Comparison of ENCODE assay signal across 20 cellular contexts in the genomic region with DNA sequence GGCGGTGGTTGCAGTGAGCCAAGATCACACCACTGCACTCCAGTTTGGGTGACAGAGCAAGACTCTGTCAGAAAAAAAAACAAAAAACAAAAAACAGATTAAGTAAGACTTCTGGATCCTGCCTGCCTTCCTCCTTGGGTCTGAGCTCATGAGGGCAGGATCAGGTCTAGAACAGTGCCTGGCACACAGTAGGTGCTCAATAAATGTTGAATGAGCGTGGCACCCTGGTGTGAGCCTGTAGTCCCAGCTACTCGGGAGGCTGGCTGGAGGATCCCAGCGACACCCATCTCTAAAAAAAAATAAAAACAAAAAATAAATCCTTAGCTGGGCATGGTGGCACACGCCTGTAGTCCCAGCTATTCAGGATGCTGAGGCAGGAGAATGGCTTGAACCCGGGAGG. TPM values are rescaled to one million over a fixed set of nuclear protein-coding genes. Genes with fewer than 3 reads are reported as not detected.
DNase-seq lines count a peak whose midpoint lies in the region; ATAC-seq, FAIRE-seq and TF ChIP-seq lines count a peak whose summit lies in the region.
"Had no signal": no experiment of that assay in that cellular context is flagged by ENCODE, and none has a peak within 500 bp of the region (broad histone marks: within the 10 kb centered on the region; RNA-seq: fewer than 3 reads in every experiment).

No MANE protein-coding gene starts in this region.

- H3K4me1 Mint-ChIP-seq in activated CD4-positive, alpha-beta T cell treated with anti-CD3 and anti-CD28 coated beads, Interleukin-2, amount 10 ng/mL, durations not matched to agents 7 days and 5 days, result peaks cover 77% of the 10 kb centered on the region
- peaks cover 81% of the 10 kb centered on the region for H3K4me1 Mint-ChIP-seq in CD14-positive monocyte
- peaks cover 70 to 79% (median 79%) of the 10 kb centered on the region in 3 donors for H3K4me1 Mint-ChIP-seq in T-cell
- H3K4me1 Mint-ChIP-seq in effector memory CD8-positive, alpha-beta T cell (ENCODE audit: low read depth in 2 of 2), result peaks cover 60 to 64% of the 10 kb centered on the region in 2 donors

- ATAC-seq in T-cell (replicated peaks in 1 of 4) (no peak), HG03025 (IDR thresholded peaks at IDR 0.05; ENCODE audit: low FRiP score, unreplicated experiment) (no peak)
- no peak for ATAC-seq in effector memory CD8-positive, alpha-beta T cell (replicated peaks)
- ATAC-seq: foreskin keratinocyte; HCT116; heart right ventricle; stimulated activated memory B cell treated with anti-CD40 and anti-IgM and Interleukin-4, amounts not matched to agents 10 μg/mL and 1 μg/mL and 100 μg/mL, for 72 hours had no signal

- no peaks in the 10 kb centered on the region for H3K27me3 Mint-ChIP-seq in activated CD4-positive, alpha-beta T cell treated with anti-CD3 and anti-CD28 coated beads, Interleukin-2, amount 10 ng/mL, durations not matched to agents 7 days and 5 days
- H3K27me3 Mint-ChIP-seq in CD14-positive monocyte (ENCODE audit: low read depth in 3 of 3), result peaks cover 15 to 26% (median 17%) of the 10 kb centered on the region in 3 donors
- no peaks in the 10 kb centered on the region for H3K27me3 Mint-ChIP-seq in T-cell
- H3K27me3 Mint-ChIP-seq in effector memory CD8-positive, alpha-beta T cell, result no peaks in the 10 kb centered on the region
- H3K27me3 Mint-ChIP-seq: stimulated activated memory B cell treated with anti-CD40 and anti-IgM and Interleukin-4, amounts not matched to agents 10 μg/mL and 1 μg/mL and 100 μg/mL, for 72 hours had no signal

- peak overlapping the region; percentile 97 for H3K4me3 Mint-ChIP-seq in activated CD4-positive, alpha-beta T cell treated with anti-CD3 and anti-CD28 coated beads, Interleukin-2, amount 10 ng/mL, durations not matched to agents 7 days and 5 days
- no peak overlapping the region for H3K4me3 Mint-ChIP-seq in CD14-positive monocyte
- peak overlapping the region in 1 of 3 donors; percentile 95 for H3K4me3 Mint-ChIP-seq in T-cell
- H3K4me3 Mint-ChIP-seq in effector memory CD8-positive, alpha-beta T cell, result peak overlapping the region; percentile 96 to 97

- FAIRE-seq in RCC 7860 (lab: Jason Lieb, UNC), result no peak
- FAIRE-seq: urothelium cell line had no signal

- no peak for TF ChIP-seq CTCF in CD14-positive monocyte (IDR thresholded peaks at IDR 0.05)

- no peak for DNase-seq in activated CD4-positive, alpha-beta T cell treated with anti-CD3 and anti-CD28 coated beads, Interleukin-2, amount 10 ng/mL, durations not matched to agents 7 days and 5 days
- no peak for DNase-seq in activated CD4-positive, alpha-beta T cell treated with anti-CD3 and anti-CD28 coated beads for 48 hours
- DNase-seq in CD14-positive monocyte (ENCODE audit: low spot score), result no peak
- DNase-seq in T-cell, result no peak
- no peak for DNase-seq in effector memory CD8-positive, alpha-beta T cell
- DNase-seq in A172 (ENCODE audit: low spot score), result no peak
- no peak for DNase-seq in RCC 7860 (ENCODE audit: low spot score)
- DNase-seq: activated CD8-positive, alpha-beta memory T cell treated with anti-CD3 and anti-CD28 coated beads for 24 hours; effector CD8-positive, alpha-beta T cell; foreskin keratinocyte; heart right ventricle; mesendoderm; NCI-H1105; NCI-H2029; T1000 had no signal

- intact Hi-C loops in CD14-positive monocyte (cut with micrococcal nuclease), result loop anchor here in 1 of 2 donors (10.0 kb wide), 1 partner anchor 159 kb away; a partner anchor contains a TSS

- POLR2A ChIA-PET in activated CD4-positive, alpha-beta T cell treated with anti-CD3 and anti-CD28 coated beads, Interleukin-2, amount 10 ng/mL, durations not matched to agents 7 days and 5 days (lab: Charles Lee), result interaction anchor here (0.6 to 0.8 kb wide), 2 partner anchors 14 to 27 kb away, joined by 3 read pairs; a partner anchor contains a TSS
- POLR2A ChIA-PET in T-cell (lab: Charles Lee), result interaction anchor here in 1 of 2 donors (0.6 to 0.7 kb wide), 5 partner anchors 29 to 326 kb away, joined by 3 to 12 read pairs (median 4); no protein-coding TSS in a partner anchor

- peak overlapping the region; percentile 97 for H3K27ac Mint-ChIP-seq in activated CD4-positive, alpha-beta T cell treated with anti-CD3 and anti-CD28 coated beads, Interleukin-2, amount 10 ng/mL, durations not matched to agents 7 days and 5 days
- H3K27ac Mint-ChIP-seq in CD14-positive monocyte (peak overlapping the region in 6 of 7 donors; percentile 77 to 93 (median 91)), T-cell (peak overlapping the region; percentile 77 to 90)
- peak overlapping the region; percentile 99 to 100 for H3K27ac Mint-ChIP-seq in effector memory CD8-positive, alpha-beta T cell

- no peaks in the 10 kb centered on the region for H3K9me3 Mint-ChIP-seq in activated CD4-positive, alpha-beta T cell treated with anti-CD3 and anti-CD28 coated beads, Interleukin-2, amount 10 ng/mL, durations not matched to agents 7 days and 5 days
- H3K9me3 Mint-ChIP-seq in CD14-positive monocyte (peaks cover 0 to 4% (median 0%) of the 10 kb centered on the region in 7 donors), T-cell (no peaks in the 10 kb centered on the region)
- H3K9me3 Mint-ChIP-seq in effector memory CD8-positive, alpha-beta T cell, result no peaks in the 10 kb centered on the region
- H3K9me3 Mint-ChIP-seq: brain; stimulated activated memory B cell treated with anti-CD40 and anti-IgM and Interleukin-4, amounts not matched to agents 10 μg/mL and 1 μg/mL and 100 μg/mL, for 72 hours had no signal

- peaks cover 19% of the 10 kb centered on the region for H3K36me3 Mint-ChIP-seq in activated CD4-positive, alpha-beta T cell treated with anti-CD3 and anti-CD28 coated beads, Interleukin-2, amount 10 ng/mL, durations not matched to agents 7 days and 5 days (ENCODE audit: low read depth)
- peaks cover 4 to 8% of the 10 kb centered on the region in 2 donors for H3K36me3 Mint-ChIP-seq in CD14-positive monocyte
- no peaks in the 10 kb centered on the region for H3K36me3 Mint-ChIP-seq in T-cell
- peaks cover 35% of the 10 kb centered on the region for H3K36me3 Mint-ChIP-seq in effector memory CD8-positive, alpha-beta T cell (ENCODE audit: insufficient read depth)
- H3K36me3 Mint-ChIP-seq: brain; stimulated activated memory B cell treated with anti-CD40 and anti-IgM and Interleukin-4, amounts not matched to agents 10 μg/mL and 1 μg/mL and 100 μg/mL, for 72 hours had no signal

- CTCF ChIA-PET in activated CD4-positive, alpha-beta T cell treated with anti-CD3 and anti-CD28 coated beads, Interleukin-2, amount 10 ng/mL, durations not matched to agents 7 days and 5 days (lab: Charles Lee), result interaction anchor here (0.6 to 19.2 kb wide), 11 partner anchors 11 to 493 kb away, joined by 3 to 612 read pairs (median 4); a partner anchor contains a TSS
- CTCF ChIA-PET in T-cell (lab: Charles Lee), result interaction anchor here (0.5 to 2.9 kb wide), 10 partner anchors 9 to 294 kb away, joined by 3 to 21 read pairs (median 6); no protein-coding TSS in a partner anchor

RNA-seq across cellular contexts. Expression of a gene that starts 2.8 kb away (rescaled TPM):
- 100 to 1,000 TPM; 200 to 205 TPM for total RNA-seq in activated CD4-positive, alpha-beta T cell treated with anti-CD3 and anti-CD28 coated beads, Interleukin-2, amount 10 ng/mL, durations not matched to agents 7 days and 5 days
- 10 to 100 TPM; 49.3 to 54.9 TPM for polyA plus RNA-seq in CD14-positive monocyte
- 100 to 1,000 TPM; 163 to 205 (median 190) TPM for total RNA-seq in T-cell
- 260 and 268 TPM in 2 replicates for total RNA-seq in A172 (2014; rRNA removed; shearing (Covaris generic))

RNA-seq across cellular contexts. Expression of a gene that starts 14.1 kb away (rescaled TPM):
- total RNA-seq in activated CD4-positive, alpha-beta T cell treated with anti-CD3 and anti-CD28 coated beads, Interleukin-2, amount 10 ng/mL, durations not matched to agents 7 days and 5 days, result 10 to 100 TPM; 12.7 to 14.3 TPM
- 1 to 10 TPM; 4.7 to 5.8 TPM for polyA plus RNA-seq in CD14-positive monocyte
- 10 to 100 TPM in 1 of 5 donors, 1 to 10 TPM in 4; 2.2 to 13.3 (median 6.2) TPM for total RNA-seq in T-cell
- 0.41 and 1.3 TPM in 2 replicates for total RNA-seq in A172 (2014; rRNA removed; shearing (Covaris generic))

RNA-seq across cellular contexts. Expression of a gene that starts 25.8 kb away (rescaled TPM):
- 100 to 1,000 TPM; 251 to 263 TPM for total RNA-seq in activated CD4-positive, alpha-beta T cell treated with anti-CD3 and anti-CD28 coated beads, Interleukin-2, amount 10 ng/mL, durations not matched to agents 7 days and 5 days
- polyA plus RNA-seq in CD14-positive monocyte, result 100 to 1,000 TPM in 1 of 2 donors, 10 to 100 TPM in 1; 82.9 to 113 TPM
- 100 to 1,000 TPM; 277 to 346 (median 323) TPM for total RNA-seq in T-cell
- total RNA-seq in A172 (2014; rRNA removed; shearing (Covaris generic)), result 59.7 and 112 TPM in 2 replicates

Comparison
In these comparisons a context has a peak if more than half of its experiments do, and no peak if none do; other contexts are left out.
1. H3K4me3 Mint-ChIP-seq: peak in activated CD4-positive, alpha-beta T cell treated with anti-CD3 and anti-CD28 coated beads, Interleukin-2, amount 10 ng/mL, durations not matched to agents 7 days and 5 days (single experiment) and effector memory CD8-positive, alpha-beta T cell (2 of 2); none in CD14-positive monocyte (0 of 2).
2. Peak in every context shown above with its lines, with median percentiles within 50 percentile points of each other: H3K27ac Mint-ChIP-seq.